1 cellular context compared by ENCODE assay signal in genomic region chr2:133721155-133721554, GRCh38.
A peak's percentile ranks its signal among the peaks of the same experiment; 100 is the strongest.
TF ChIP-seq lines count a peak whose summit lies in the region.

No MANE protein-coding gene starts in this region.

TF ChIP-seq in liver, 16 proteins besides CTCF, POLR2A, EP300 and RAD21 (continued from another document):
- TF ChIP-seq, protein P1, sequence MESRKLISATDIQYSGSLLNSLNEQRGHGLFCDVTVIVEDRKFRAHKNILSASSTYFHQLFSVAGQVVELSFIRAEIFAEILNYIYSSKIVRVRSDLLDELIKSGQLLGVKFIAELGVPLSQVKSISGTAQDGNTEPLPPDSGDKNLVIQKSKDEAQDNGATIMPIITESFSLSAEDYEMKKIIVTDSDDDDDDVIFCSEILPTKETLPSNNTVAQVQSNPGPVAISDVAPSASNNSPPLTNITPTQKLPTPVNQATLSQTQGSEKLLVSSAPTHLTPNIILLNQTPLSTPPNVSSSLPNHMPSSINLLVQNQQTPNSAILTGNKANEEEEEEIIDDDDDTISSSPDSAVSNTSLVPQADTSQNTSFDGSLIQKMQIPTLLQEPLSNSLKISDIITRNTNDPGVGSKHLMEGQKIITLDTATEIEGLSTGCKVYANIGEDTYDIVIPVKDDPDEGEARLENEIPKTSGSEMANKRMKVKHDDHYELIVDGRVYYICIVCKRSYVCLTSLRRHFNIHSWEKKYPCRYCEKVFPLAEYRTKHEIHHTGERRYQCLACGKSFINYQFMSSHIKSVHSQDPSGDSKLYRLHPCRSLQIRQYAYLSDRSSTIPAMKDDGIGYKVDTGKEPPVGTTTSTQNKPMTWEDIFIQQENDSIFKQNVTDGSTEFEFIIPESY (IDR thresholded peaks at IDR 0.05): no peak
- TF ChIP-seq TAF1 (conservative IDR thresholded peaks at IDR 0.05): no peak
- peak; percentile 75 for TF ChIP-seq NR2F2 (IDR thresholded peaks at IDR 0.05)
- no peak for TF ChIP-seq HNF4G (IDR thresholded peaks at IDR 0.05)
- TF ChIP-seq RXRA (IDR thresholded peaks at IDR 0.05): peak; percentile 78 to 83
- no peak for TF ChIP-seq EGR1 (IDR thresholded peaks at IDR 0.05; ENCODE audit: low read depth in 2 of 2)
- peak; percentile 12 for TF ChIP-seq MAX (IDR thresholded peaks at IDR 0.05)
- no peak for TF ChIP-seq YY1 (IDR thresholded peaks at IDR 0.05)
- peak; percentile 53 for TF ChIP-seq SP1 (IDR thresholded peaks at IDR 0.05)
- TF ChIP-seq JUND (IDR thresholded peaks at IDR 0.05): peak in 1 of 2 donors; percentile 13
- no peak for TF ChIP-seq GABPA (IDR thresholded peaks at IDR 0.05 in 1 of 2, conservative IDR thresholded peaks at IDR 0.05 in 1 of 2)
- no peak for TF ChIP-seq FOXA1 (IDR thresholded peaks at IDR 0.05)
- no peak for TF ChIP-seq HNF4A (conservative IDR thresholded peaks at IDR 0.05)
- TF ChIP-seq REST (IDR thresholded peaks at IDR 0.05): no peak
TF ChIP-seq in liver: peak in this region for 5.
